ENCODE assay signal across 8 cellular contexts in genomic region chr2:112644933-112645395, GRCh38. TPM values are rescaled to one million over a fixed set of nuclear protein-coding genes. Genes with fewer than 3 reads are reported as not detected.
DNase-seq lines count a peak whose midpoint lies in the region; ATAC-seq, FAIRE-seq and TF ChIP-seq lines count a peak whose summit lies in the region.

No MANE protein-coding gene starts in this region.

- ATAC-seq in HG03159 (IDR thresholded peaks at IDR 0.05; ENCODE audit: unreplicated experiment): peak; percentile 1

- H3K4me3 ChIP-seq in keratinocyte (ENCODE audit: control insufficient read depth in 2 of 3, extremely low read depth in 1 of 3, insufficient read depth in 2 of 3, low read depth in 1 of 3, low read length in 3 of 3): peak overlapping the region; percentile 69 to 82 (median 71)

- peaks cover 7 to 26% of the 10 kb centered on the region in 2 experiments for H3K36me3 ChIP-seq in keratinocyte (ENCODE audit: control insufficient read depth in 2 of 2, extremely low read depth in 1 of 2, insufficient read depth in 2 of 2, low read length in 2 of 2)

- dilution Hi-C loops in keratinocyte (cut with MboI; ENCODE audit: extremely low pct_ligation_motif_present, low sequenced_read_pairs): no loop called here

- H3K79me2 ChIP-seq in keratinocyte (ENCODE audit: control insufficient read depth, insufficient read depth, low read length): peaks cover 42% of the 10 kb centered on the region

- no peaks in the 10 kb centered on the region for H3K9me3 ChIP-seq in keratinocyte (ENCODE audit: control insufficient read depth, low read depth, low read length)

- peak overlapping the region; percentile 98 for H3K4me2 ChIP-seq in keratinocyte (ENCODE audit: control insufficient read depth, extremely low read depth, insufficient read depth, low read depth, low read length)

- FAIRE-seq in keratinocyte (lab: Jason Lieb, UNC): no peak

- H3K9ac ChIP-seq in keratinocyte (ENCODE audit: control insufficient read depth, extremely low read depth, insufficient read depth, low read length): peak overlapping the region; percentile 94

- TF ChIP-seq CTCF in keratinocyte (optimal IDR thresholded peaks at IDR 0.05 in 1 of 3, IDR thresholded peaks at IDR 0.05 in 1 of 3, conservative IDR thresholded peaks at IDR 0.05 in 1 of 3; ENCODE audit: extremely low read depth in 1 of 3, insufficient read depth in 2 of 3, low read length in 3 of 3): no peak

- no peak overlapping the region for H2AFZ ChIP-seq in keratinocyte (ENCODE audit: control insufficient read depth, low read length)

- peaks cover 26% of the 10 kb centered on the region for H4K20me1 ChIP-seq in keratinocyte (ENCODE audit: control insufficient read depth, extremely low read depth, insufficient read depth, low read length)

- H3K27me3 ChIP-seq in keratinocyte (ENCODE audit: control insufficient read depth, extremely low read depth, insufficient read depth, low read length): no peaks in the 10 kb centered on the region

- peak; percentile 69 for DNase-seq in DMS153 treated with DMSO at 0.1 percent for 48 hours (lab: John Stamatoyannopoulos, UW; ENCODE audit: unreplicated experiment)
- peak in 34 of 58 donors; percentile 57 to 91 (median 80) for DNase-seq in anterior cingulate cortex (lab: John Stamatoyannopoulos, UW)
- no peak for DNase-seq in keratinocyte (ENCODE audit: low read depth, low spot score)
- peak in 30 of 49 donors; percentile 37 to 90 (median 81) for DNase-seq in substantia nigra (lab: John Stamatoyannopoulos, UW)
- DNase-seq in NAMALWA (ENCODE audit: low spot score): no peak
- no peak for DNase-seq in NCI-H774 (lab: John Stamatoyannopoulos, UW)
- no peak for DNase-seq in activated CD4-positive, alpha-beta T cell treated with anti-CD3 and anti-CD28 coated beads, Interleukin-2, amount 50 U/mL, for 4 hours

- no peaks in the 10 kb centered on the region for H3K9me1 ChIP-seq in keratinocyte (ENCODE audit: control insufficient read depth, extremely low read depth, insufficient read depth, low read length)

- H3K4me1 ChIP-seq in keratinocyte (ENCODE audit: control insufficient read depth, extremely low read depth, insufficient read depth, low read length): peaks cover 60% of the 10 kb centered on the region

- peak overlapping the region; percentile 98 for H3K27ac ChIP-seq in keratinocyte (ENCODE audit: control insufficient read depth, insufficient read depth, low read length)
- peak overlapping the region; percentile 87 for H3K27ac ChIP-seq in substantia nigra (ENCODE audit: low read depth, low read length, poor library complexity, severe bottlenecking)

RNA-seq across cellular contexts. Expression of gene SLC20A1, which starts 0.8 kb away (rescaled TPM):
- 148 to 415 TPM (median 265 TPM) in 3 replicates for polyA plus RNA-seq in keratinocyte
- 105 TPM for polyA plus RNA-seq in keratinocyte (2011; ENCODE audit: low read depth)
- polyA plus RNA-seq in keratinocyte (2011; cell fraction: cytosol; rRNA removed): 121 and 155 TPM in 2 replicates
- 666 and 718 TPM in 2 replicates for polyA plus RNA-seq in keratinocyte (2011; cell fraction: nucleus; rRNA removed)
- polyA plus RNA-seq in keratinocyte (2012; ENCODE audit: low replicate concordance): 146 and 277 TPM in 2 replicates
- polyA minus RNA-seq in keratinocyte: 165 to 429 TPM (median 221 TPM) in 3 replicates
- 131 TPM for polyA minus RNA-seq in keratinocyte (2011; cell fraction: cytosol; rRNA and poly(A)+ RNA removed)
- 344 and 723 TPM in 2 replicates for polyA minus RNA-seq in keratinocyte (2011; cell fraction: nucleus; rRNA and poly(A)+ RNA removed)

Comparison
In these comparisons a context has a peak if more than half of its experiments do, and no peak if none do; other contexts are left out.
1. DNase-seq: peak in DMS153 treated with DMSO at 0.1 percent for 48 hours (single experiment), anterior cingulate cortex (34 of 58) and substantia nigra (30 of 49); none in keratinocyte (single experiment), NAMALWA (single experiment), NCI-H774 (single experiment) and activated CD4-positive, alpha-beta T cell treated with anti-CD3 and anti-CD28 coated beads, Interleukin-2, amount 50 U/mL, for 4 hours (0 of 2).